21 cellular contexts compared by ENCODE assay signal in genomic region chr10:5985029-5985428, GRCh38. TPM values are rescaled to one million over a fixed set of nuclear protein-coding genes. Genes with fewer than 3 reads are reported as not detected.
DNase-seq lines count a peak whose midpoint lies in the region; ATAC-seq and TF ChIP-seq lines count a peak whose summit lies in the region.
"Had no signal": no experiment of that assay in that cellular context is flagged by ENCODE, and none has a peak within 500 bp of the region (broad histone marks: within the 10 kb centered on the region; RNA-seq: fewer than 3 reads in every experiment).

No MANE protein-coding gene starts in this region.

- H3K4me2 ChIP-seq in IMR-90 (ENCODE audit: low read depth, low read length) (no peak overlapping the region), GM23338 (no peak overlapping the region)
- H3K4me2 ChIP-seq: A549 had no signal

- no peak overlapping the region for H4K8ac ChIP-seq in IMR-90 (ENCODE audit: low read depth in 2 of 2, low read length in 2 of 2)

- H3K4me1 ChIP-seq in IMR-90 (ENCODE audit: control insufficient read depth, insufficient read depth, low read length) (peaks cover 4% of the 10 kb centered on the region; the same call in 1 of the 2 replicates), esophagus squamous epithelium (peaks cover 0 to 6% (median 5%) of the 10 kb centered on the region in 3 donors), uterus (peaks cover 0 to 9% of the 10 kb centered on the region in 2 donors), GM23338 (ENCODE audit: insufficient read depth) (no peaks in the 10 kb centered on the region)
- H3K4me1 ChIP-seq: A549 had no signal

- H3K4me3 ChIP-seq in IMR-90 (ENCODE audit: insufficient read depth, low read depth, low read length) (no peak overlapping the region), esophagus squamous epithelium (no peak overlapping the region), uterus (no peak overlapping the region), GM23338 (no peak overlapping the region)
- H3K4me3 ChIP-seq: A549 had no signal

- intact Hi-C loops in IMR-90 (cut with micrococcal nuclease) (no loop called here), esophagus squamous epithelium (cut with DNase I) (no loop called here), uterus (cut with DNase I; ENCODE audit: low total_unique reads) (no loop called here)

- H3K27ac ChIP-seq in IMR-90 (ENCODE audit: insufficient read depth, low read length), result no peak overlapping the region
- H3K27ac ChIP-seq in esophagus squamous epithelium, result peak overlapping the region in 3 of 4 donors; percentile 8 to 67 (median 63)
- H3K27ac ChIP-seq in uterus, result peak overlapping the region; percentile 68 to 76
- no peak overlapping the region for H3K27ac ChIP-seq in GM23338 (ENCODE audit: low read depth)
- H3K27ac ChIP-seq: A549 had no signal

- TF ChIP-seq CTCF in IMR-90 (conservative IDR thresholded peaks at IDR 0.05; ENCODE audit: low read depth, low read length) (no peak), esophagus squamous epithelium (IDR thresholded peaks at IDR 0.05) (no peak), uterus (IDR thresholded peaks at IDR 0.05) (no peak), GM23338 (conservative IDR thresholded peaks at IDR 0.05; ENCODE audit: low read depth in 2 of 2) (no peak), chondrocyte (IDR thresholded peaks at IDR 0.05) (no peak)

- no peak overlapping the region for H3K56ac ChIP-seq in IMR-90 (ENCODE audit: extremely low read depth, insufficient read depth, low read length)

- no peak overlapping the region for H4K5ac ChIP-seq in IMR-90 (ENCODE audit: low read depth, low read length)

- H3K4me3 Mint-ChIP-seq in activated CD8-positive, alpha-beta memory T cell treated with anti-CD3 and anti-CD28 coated beads, Interleukin-2, amount 10 ng/mL, durations not matched to agents 7 days and 5 days, result no peak overlapping the region
- H3K4me3 Mint-ChIP-seq in GM23338 (no peak overlapping the region), chondrocyte (ENCODE audit: unreplicated experiment) (no peak overlapping the region)
- H3K4me3 Mint-ChIP-seq: CD4-positive, alpha-beta memory T cell; H9; HFFc6 had no signal

- peaks cover 19% of the 10 kb centered on the region for H3K4me1 Mint-ChIP-seq in activated CD8-positive, alpha-beta memory T cell treated with anti-CD3 and anti-CD28 coated beads, Interleukin-2, amount 10 ng/mL, durations not matched to agents 7 days and 5 days
- H3K4me1 Mint-ChIP-seq in GM23338 (no peaks in the 10 kb centered on the region), chondrocyte (ENCODE audit: low read depth) (no peaks in the 10 kb centered on the region)
- H3K4me1 Mint-ChIP-seq: H9 had no signal

- H2AFZ ChIP-seq in IMR-90 (replicated peaks; ENCODE audit: low read length, poor library complexity), result peak overlapping the region; percentile 15
- no peak overlapping the region for H2AFZ ChIP-seq in GM23338

- no peak overlapping the region for H4K91ac ChIP-seq in IMR-90 (ENCODE audit: insufficient read depth, low read depth, low read length)

- H2BK20ac ChIP-seq in IMR-90 (ENCODE audit: low read depth, low read length), result no peak overlapping the region

- DNase-seq in activated CD8-positive, alpha-beta memory T cell treated with anti-CD3 and anti-CD28 coated beads, Interleukin-2, amount 10 ng/mL, durations not matched to agents 7 days and 5 days, result peak; percentile 8
- DNase-seq in activated CD8-positive, alpha-beta memory T cell treated with anti-CD3 and anti-CD28 coated beads, Interleukin-2, amount 50 U/mL, for 4 hours, result no peak
- DNase-seq in IMR-90, result no peak
- no peak for DNase-seq in esophagus squamous epithelium (lab: John Stamatoyannopoulos, UW)
- DNase-seq in uterus, result no peak
- no peak for DNase-seq in GM23338 (ENCODE audit: low spot score)
- DNase-seq in SIG-M5 (lab: John Stamatoyannopoulos, UW), result no peak
- DNase-seq in chondrocyte (ENCODE audit: low spot score), result no peak
- DNase-seq: 8988T; C1 segment of cervical spinal cord; Calu3; CD4-positive, alpha-beta memory T cell; COR-L47; DMS53; DMS79 treated with DMSO at 0.1 percent for 48 hours; GF-D8; H9; HFFc6 had no signal

- no peak overlapping the region for H3K27ac Mint-ChIP-seq in activated CD8-positive, alpha-beta memory T cell treated with anti-CD3 and anti-CD28 coated beads, Interleukin-2, amount 10 ng/mL, durations not matched to agents 7 days and 5 days
- H3K27ac Mint-ChIP-seq in GM23338, result no peak overlapping the region
- H3K27ac Mint-ChIP-seq in chondrocyte (ENCODE audit: unreplicated experiment), result no peak overlapping the region
- H3K27ac Mint-ChIP-seq: CD4-positive, alpha-beta memory T cell; HFFc6 had no signal

- H3K79me1 ChIP-seq in IMR-90 (ENCODE audit: low read depth in 1 of 2, low read length in 2 of 2), result no peaks in the 10 kb centered on the region

- no peak for ATAC-seq in activated CD8-positive, alpha-beta memory T cell treated with anti-CD3 and anti-CD28 coated beads, Interleukin-2, amount 10 ng/mL, durations not matched to agents 7 days and 5 days
- ATAC-seq in IMR-90 (ENCODE audit: low read depth) (no peak), GM23338 (no peak)
- ATAC-seq: A549, HCT116 had no signal

- H3K14ac ChIP-seq in IMR-90 (replicated peaks; ENCODE audit: low read depth, low read length), result no peak overlapping the region

- H4K20me1 ChIP-seq in IMR-90 (ENCODE audit: insufficient read depth, low read length), result no peaks in the 10 kb centered on the region
- H4K20me1 ChIP-seq in GM23338 (replicated peaks; ENCODE audit: insufficient read depth), result no peaks in the 10 kb centered on the region

- no peak overlapping the region for H3K4ac ChIP-seq in IMR-90 (ENCODE audit: low read depth, low read length)

- H3F3A ChIP-seq in GM23338 (replicated peaks; ENCODE audit: low read depth), result no peaks in the 10 kb centered on the region

- 100% methylated on average over 2 of the region's 5 CpGs; no CpG with 5 or more reads in 1 of the 2 experiments for WGBS in IMR-90 (ENCODE audit: extremely low coverage in 2 of 2, insufficient read length in 1 of 2), 2 experiments
- 85 to 90% methylated on average over 4 to 5 of the region's 5 CpGs for WGBS in esophagus squamous epithelium, 2 donors

- dilution Hi-C loops in IMR-90 (cut with HindIII; ENCODE audit: low sequenced_read_pairs, unreplicated experiment), result no loop called here

- no peaks in the 10 kb centered on the region for H3K36me3 Mint-ChIP-seq in activated CD8-positive, alpha-beta memory T cell treated with anti-CD3 and anti-CD28 coated beads, Interleukin-2, amount 10 ng/mL, durations not matched to agents 7 days and 5 days
- H3K36me3 Mint-ChIP-seq in GM23338 (ENCODE audit: low read depth) (no peaks in the 10 kb centered on the region), chondrocyte (ENCODE audit: low read depth) (peaks cover 3% of the 10 kb centered on the region)
- H3K36me3 Mint-ChIP-seq: CD4-positive, alpha-beta memory T cell had no signal

- H2AK9ac ChIP-seq in IMR-90 (replicated peaks; ENCODE audit: low read depth, low read length, poor library complexity), result no peak overlapping the region

- in situ Hi-C loops in IMR-90 (cut with MboI; ENCODE audit: low sequenced_read_pairs), result no loop called here

- no peaks in the 10 kb centered on the region; the same call in 1 of the 2 replicates for H3K9me1 ChIP-seq in IMR-90 (ENCODE audit: insufficient read depth, low read length)

- no TSS peak for BruUV-seq in IMR-90 (replicated peaks; lab: Mats Ljungman, UMichigan)

- POLR2A ChIA-PET in IMR-90 (lab: Charles Lee; ENCODE audit: unreplicated experiment), result no interaction called here

- no peak overlapping the region for H2BK15ac ChIP-seq in IMR-90 (ENCODE audit: low read depth, low read length)

- H3K9me3 ChIP-seq in IMR-90 (ENCODE audit: control insufficient read depth, insufficient read depth, low read length), result no peaks in the 10 kb centered on the region
- H3K9me3 ChIP-seq in esophagus squamous epithelium, result no peaks in the 10 kb centered on the region
- no peaks in the 10 kb centered on the region for H3K9me3 ChIP-seq in uterus
- H3K9me3 ChIP-seq: A549 had no signal

- TF ChIP-seq POLR2A in IMR-90 (IDR thresholded peaks at IDR 0.05; ENCODE audit: low read depth, low read length) (no peak), esophagus squamous epithelium (IDR thresholded peaks at IDR 0.05) (no peak), uterus (IDR thresholded peaks at IDR 0.05) (no peak)

- CTCF ChIA-PET in activated CD8-positive, alpha-beta memory T cell treated with anti-CD3 and anti-CD28 coated beads, Interleukin-2, amount 10 ng/mL, durations not matched to agents 7 days and 5 days (lab: Charles Lee), result no interaction called here
- CTCF ChIA-PET in IMR-90 (lab: Yijun Ruan, JAX), result no interaction called here

- H3K23ac ChIP-seq in IMR-90 (ENCODE audit: low read depth, low read length), result no peak overlapping the region

- no peak overlapping the region for H3K9ac ChIP-seq in IMR-90 (ENCODE audit: low read depth, low read length)

- no peak for TF ChIP-seq RAD21 in IMR-90 (IDR thresholded peaks at IDR 0.05; ENCODE audit: low read length)

- 0 out of 2 replicates have a peak overlapping the region, but pooled peaks have one; percentile 3 for H2AK5ac ChIP-seq in IMR-90 (ENCODE audit: low read depth, low read length)

- H3K9me2 ChIP-seq in GM23338 (ENCODE audit: insufficient read depth), result no peaks in the 10 kb centered on the region

- no peaks in the 10 kb centered on the region for H3K79me2 ChIP-seq in GM23338 (replicated peaks; ENCODE audit: insufficient read depth)

- no peaks in the 10 kb centered on the region for H3K9me3 Mint-ChIP-seq in activated CD8-positive, alpha-beta memory T cell treated with anti-CD3 and anti-CD28 coated beads, Interleukin-2, amount 10 ng/mL, durations not matched to agents 7 days and 5 days (ENCODE audit: low read depth)
- H3K9me3 Mint-ChIP-seq in GM23338 (no peaks in the 10 kb centered on the region; the same call in 2 of the 3 replicates), chondrocyte (ENCODE audit: low read depth) (no peaks in the 10 kb centered on the region)
- H3K9me3 Mint-ChIP-seq: CD4-positive, alpha-beta memory T cell; H9; HFFc6 had no signal

- H3K27me3 ChIP-seq in IMR-90 (ENCODE audit: control insufficient read depth, insufficient read depth, low read length), result peaks cover 4% of the 10 kb centered on the region
- no peaks in the 10 kb centered on the region for H3K27me3 ChIP-seq in esophagus squamous epithelium
- H3K27me3 ChIP-seq in uterus, result no peaks in the 10 kb centered on the region
- H3K27me3 ChIP-seq in GM23338 (ENCODE audit: insufficient read depth), result peaks cover 3% of the 10 kb centered on the region; the same call in 1 of the 2 replicates

- no peak overlapping the region for H2BK5ac ChIP-seq in IMR-90 (ENCODE audit: low read depth, low read length, poor library complexity, severe bottlenecking)

- no peak overlapping the region for H2BK120ac ChIP-seq in IMR-90 (ENCODE audit: low read depth, low read length)

- peaks cover 2% of the 10 kb centered on the region for H3K27me3 Mint-ChIP-seq in activated CD8-positive, alpha-beta memory T cell treated with anti-CD3 and anti-CD28 coated beads, Interleukin-2, amount 10 ng/mL, durations not matched to agents 7 days and 5 days
- H3K27me3 Mint-ChIP-seq in GM23338 (ENCODE audit: insufficient read depth, low read depth, poor library complexity) (peaks cover 10% of the 10 kb centered on the region), chondrocyte (ENCODE audit: low read depth) (peaks cover 29% of the 10 kb centered on the region)

- H3K18ac ChIP-seq in IMR-90 (ENCODE audit: low read depth, low read length), result no peak overlapping the region

- no peaks in the 10 kb centered on the region for H3K36me3 ChIP-seq in IMR-90 (ENCODE audit: control insufficient read depth, insufficient read depth, low read length)
- H3K36me3 ChIP-seq in esophagus squamous epithelium, result no peaks in the 10 kb centered on the region
- no peaks in the 10 kb centered on the region for H3K36me3 ChIP-seq in uterus
- no peaks in the 10 kb centered on the region for H3K36me3 ChIP-seq in GM23338 (ENCODE audit: insufficient read depth)

RNA-seq across cellular contexts. Expression of gene IL15RA, which starts 7.7 kb away (rescaled TPM):
- 10 to 100 TPM; 31.1 to 31.7 TPM for total RNA-seq in activated CD8-positive, alpha-beta memory T cell treated with anti-CD3 and anti-CD28 coated beads, Interleukin-2, amount 10 ng/mL, durations not matched to agents 7 days and 5 days
- total RNA-seq in IMR-90 (2012; rRNA removed) (1.4 and 2.0 TPM in 2 replicates), esophagus squamous epithelium (10 to 100 TPM in 2 of 4 donors, 1 to 10 TPM in 2; 7.1 to 15.6 (median 11.0) TPM), uterus (10 to 100 TPM in 3 of 4 donors, 1 to 10 TPM in 1; 1.6 to 42.5 (median 31.9) TPM), chondrocyte (0.56 to 0.65 TPM in 2 of 3 replicates, not detected in the other)
- polyA plus RNA-seq in IMR-90 (2012; rRNA removed) (6.4 and 7.6 TPM in 2 replicates), GM23338 (2016; fragmentation: Nextera tagmentation; extraction: Ambion mirVana) (1.9 and 2.2 TPM in 2 replicates)
- polyA plus RNA-seq in IMR-90 (2012; cell fraction: cytosol; rRNA removed), result 5.2 and 9.3 TPM in 2 replicates
- polyA plus RNA-seq in IMR-90 (2012; cell fraction: nucleus; rRNA removed; ENCODE audit: low replicate concordance), result 3.9 and 4.3 TPM in 2 replicates
- total RNA-seq in GM23338 (2014; rRNA removed; shearing (Covaris generic)), result 1.1 and 1.6 TPM in 2 replicates
- total RNA-seq: G401 had no signal

Comparison
In these comparisons a context has a peak if more than half of its experiments do, and no peak if none do; other contexts are left out.
1. H3K27ac ChIP-seq: peak in esophagus squamous epithelium (3 of 4) and uterus (2 of 2); none in IMR-90 (single experiment) and GM23338 (single experiment).